In genomic region chr2:94982156-94982555, GRCh38 we compare ENCODE assay signal across 1 cellular context.
TF ChIP-seq lines count a peak whose summit lies in the region.

No MANE protein-coding gene starts in this region.

TF ChIP-seq in GM23338, 12 proteins besides CTCF, POLR2A, EP300 and RAD21 (continued from another document):
- TF ChIP-seq ZNF462 (CRISPR knock-in tag; IDR thresholded peaks at IDR 0.05) = no peak
- TF ChIP-seq EZH2 (IDR thresholded peaks at IDR 0.05; ENCODE audit: low read depth, unreplicated experiment) = no peak
- TF ChIP-seq ZNF331 (CRISPR knock-in tag; IDR thresholded peaks at IDR 0.05; ENCODE audit: low read depth) = no peak
- no peak for TF ChIP-seq ETS1 (IDR thresholded peaks at IDR 0.05)
- TF ChIP-seq NANOG (IDR thresholded peaks at IDR 0.05; ENCODE audit: borderline replicate concordance) = no peak
